8 cellular contexts compared by ENCODE assay signal in the genomic region with DNA sequence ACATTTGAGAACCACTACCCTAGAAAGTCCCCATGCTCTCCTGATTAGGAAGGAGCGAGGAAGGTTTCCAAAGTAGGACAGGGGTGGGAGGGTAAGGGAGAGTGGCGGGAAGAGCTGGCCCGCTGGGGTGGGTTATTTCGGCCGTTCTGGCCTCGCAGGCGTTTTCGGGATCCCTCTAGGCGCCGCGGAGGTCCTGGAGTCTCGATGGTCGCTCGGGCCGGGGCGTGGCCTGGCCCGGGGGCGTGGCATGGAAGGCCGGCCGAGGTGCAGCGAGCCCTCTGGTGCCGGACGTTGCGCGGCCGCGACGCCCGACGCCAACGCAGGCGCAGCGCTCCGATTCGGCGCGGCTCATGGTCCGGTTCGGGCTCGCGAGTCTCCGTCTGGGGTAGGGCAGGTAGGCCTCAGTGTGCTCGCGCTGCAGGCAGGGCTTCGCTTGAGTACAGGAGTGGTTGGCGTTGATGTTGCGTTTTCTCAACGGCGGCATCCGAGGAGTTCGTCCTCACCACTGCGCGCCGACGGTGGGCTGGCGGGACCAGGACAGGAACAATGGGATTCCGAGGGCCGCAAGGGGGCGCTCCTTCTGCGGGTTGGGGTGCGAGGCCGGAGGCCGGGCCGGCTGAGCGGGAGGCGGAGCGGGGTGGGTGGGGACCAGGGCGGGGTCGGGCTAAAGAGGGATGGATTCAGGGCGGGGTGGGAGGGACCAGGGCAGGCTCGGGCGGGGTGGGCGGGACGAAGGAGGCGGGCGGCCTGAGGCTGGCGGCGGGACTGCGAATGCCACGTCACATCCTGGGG. TPM values are rescaled to one million over a fixed set of nuclear protein-coding genes. Genes with fewer than 3 reads are reported as not detected.
DNase-seq lines count a peak whose midpoint lies in the region; ATAC-seq and TF ChIP-seq lines count a peak whose summit lies in the region.

A gene with protein sequence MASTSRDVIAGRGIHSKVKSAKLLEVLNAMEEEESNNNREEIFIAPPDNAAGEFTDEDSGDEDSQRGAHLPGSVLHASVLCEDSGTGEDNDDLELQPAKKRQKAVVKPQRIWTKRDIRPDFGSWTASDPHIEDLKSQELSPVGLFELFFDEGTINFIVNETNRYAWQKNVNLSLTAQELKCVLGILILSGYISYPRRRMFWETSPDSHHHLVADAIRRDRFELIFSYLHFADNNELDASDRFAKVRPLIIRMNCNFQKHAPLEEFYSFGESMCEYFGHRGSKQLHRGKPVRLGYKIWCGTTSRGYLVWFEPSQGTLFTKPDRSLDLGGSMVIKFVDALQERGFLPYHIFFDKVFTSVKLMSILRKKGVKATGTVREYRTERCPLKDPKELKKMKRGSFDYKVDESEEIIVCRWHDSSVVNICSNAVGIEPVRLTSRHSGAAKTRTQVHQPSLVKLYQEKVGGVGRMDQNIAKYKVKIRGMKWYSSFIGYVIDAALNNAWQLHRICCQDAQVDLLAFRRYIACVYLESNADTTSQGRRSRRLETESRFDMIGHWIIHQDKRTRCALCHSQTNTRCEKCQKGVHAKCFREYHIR (plus strand): TSS at position 287 of the 792 bp plus-strand sequence. CDS start 7,628 bp downstream, outside the sequence.

- TF ChIP-seq CTCF in C4-2B (conservative IDR thresholded peaks at IDR 0.05), result peak; percentile 90
- TF ChIP-seq CTCF in lower leg skin (IDR thresholded peaks at IDR 0.05), result peak in 1 of 3 donors; percentile 26

- peak within 1 kb of the TSS; percentile 89 for H3K27ac ChIP-seq in C4-2B

- DNase-seq in NCI-H526 (lab: John Stamatoyannopoulos, UW) (peak; percentile 64 to 89), dermis blood vessel endothelial cell (peak; percentile 96), lower leg skin (ENCODE audit: low spot score in 2 of 2) (peak; percentile 86 to 99)
- DNase-seq in activated CD4-positive, alpha-beta T cell treated with anti-CD3 and anti-CD28 coated beads, Interleukin-2, amount 50 U/mL, for 1 hour, result peak; percentile 96
- peak; percentile 89 to 97 for DNase-seq in stimulated activated CD4-positive, alpha-beta T cell treated with anti-CD3 and anti-CD28 coated beads, Interleukin-4, amount 100 ng/mL, for 4 hours

- WGBS in lower leg skin, 2 donors, result 1% methylated on average over 18 to 38 of the region's 80 CpGs

- no peak for TF ChIP-seq POLR2A in lower leg skin (IDR thresholded peaks at IDR 0.05)

- ATAC-seq in GM19324 (IDR thresholded peaks at IDR 0.05; ENCODE audit: low FRiP score, unreplicated experiment), result peak; percentile 97
- ATAC-seq in HG03460 (IDR thresholded peaks at IDR 0.05; ENCODE audit: unreplicated experiment), result peak; percentile 92

- intact Hi-C loops in lower leg skin (cut with DNase I; ENCODE audit: low total_unique reads), result no loop called here

- H3K4me3 ChIP-seq in lower leg skin (ENCODE audit: low read depth, poor library complexity, severe bottlenecking), result peak within 1 kb of the TSS; percentile 48

RNA-seq across cellular contexts. Expression of the gene that starts here (rescaled TPM):
- total RNA-seq in dermis blood vessel endothelial cell (8.9 and 17.0 TPM in 2 replicates), lower leg skin (10 to 100 TPM; 12.2 to 15.4 (median 12.8) TPM)

Comparison
In these comparisons a context has a peak if more than half of its experiments do, and no peak if none do; other contexts are left out.
1. Peak in every context shown above with its lines: DNase-seq, ATAC-seq, H3K4me3 ChIP-seq and H3K27ac ChIP-seq.